ENCODE assay signal across 8 cellular contexts in the genomic region with DNA sequence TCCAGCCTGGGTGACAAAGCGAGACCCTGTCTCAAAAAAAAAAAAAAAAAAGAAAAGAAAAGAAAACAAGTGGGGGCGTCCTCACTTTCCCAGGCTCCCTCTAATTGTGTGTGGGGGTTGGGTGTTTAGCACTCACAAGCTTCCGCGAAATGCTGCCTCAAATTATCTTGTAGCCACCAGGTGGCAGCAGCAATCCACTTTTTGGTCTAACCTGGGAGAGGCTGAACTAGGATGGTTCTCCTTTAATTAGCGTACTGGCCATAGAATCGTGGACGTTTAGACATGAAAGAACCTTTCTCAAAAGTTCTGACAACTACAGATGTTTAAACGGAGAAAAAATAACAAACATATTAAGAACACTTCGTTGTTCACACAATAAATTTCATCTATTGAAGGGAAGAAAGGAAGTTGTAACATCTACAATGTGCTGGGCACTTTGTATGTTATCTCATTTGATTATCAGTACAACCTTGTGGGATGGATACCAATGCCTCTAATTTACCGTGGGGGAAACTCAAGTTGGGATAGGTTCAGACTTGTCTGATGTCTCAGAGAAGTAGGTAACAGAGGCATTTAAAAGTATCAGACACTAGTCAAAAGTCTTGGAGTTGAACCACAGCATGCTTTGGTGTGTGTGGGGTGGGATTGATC.
A peak's percentile ranks its signal among the peaks of the same experiment; 100 is the strongest.
DNase-seq lines count a peak whose midpoint lies in the region; ATAC-seq, FAIRE-seq and TF ChIP-seq lines count a peak whose summit lies in the region.

No MANE protein-coding gene starts in this region.

- peak; percentile 61 for TF ChIP-seq CTCF in GM12875 (IDR thresholded peaks at IDR 0.05; ENCODE audit: borderline replicate concordance, insufficient read depth, low read depth, low read length)

- peak; percentile 94 for ATAC-seq in HG02588 (IDR thresholded peaks at IDR 0.05; ENCODE audit: unreplicated experiment)
- peak; percentile 97 for ATAC-seq in SK-N-SH treated with all-trans-retinoic acid at 6 μM for 48 hours
- ATAC-seq in Right ventricle myocardium inferior = peak; percentile 94

- intact Hi-C loops in Right ventricle myocardium inferior (cut with DNase I) (no loop called here), posterior vena cava (cut with DNase I) (loop anchor here in 1 of 2 donors (5.0 to 10.0 kb wide), 2 partner anchors 137 to 610 kb away; no protein-coding TSS in a partner anchor)

- H3K4me3 ChIP-seq in GM12875 (ENCODE audit: low read depth, low read length) = no peak overlapping the region

- FAIRE-seq in urothelium cell line (lab: Jason Lieb, UNC) = no peak

- DNase-seq in NAMALWA (ENCODE audit: low spot score) = peak; percentile 90
- peak; percentile 80 for DNase-seq in activated naive CD4-positive, alpha-beta T cell treated with anti-CD3 and anti-CD28 coated beads, Interleukin-2, amount 50 U/mL, for 16 hours
- DNase-seq in Right ventricle myocardium inferior (ENCODE audit: missing footprints) = no peak
- DNase-seq in posterior vena cava (ENCODE audit: low spot score) = peak; percentile 88
- peak; percentile 82 for DNase-seq in urothelium cell line (ENCODE audit: low spot score)

TF ChIP-seq in SK-N-SH treated with all-trans-retinoic acid at 6 μM for 48 hours, 23 proteins besides CTCF, POLR2A, EP300 and RAD21:
- TF ChIP-seq RARB (CRISPR knock-in tag; IDR thresholded peaks at IDR 0.05) = no peak
- TF ChIP-seq, protein P1, sequence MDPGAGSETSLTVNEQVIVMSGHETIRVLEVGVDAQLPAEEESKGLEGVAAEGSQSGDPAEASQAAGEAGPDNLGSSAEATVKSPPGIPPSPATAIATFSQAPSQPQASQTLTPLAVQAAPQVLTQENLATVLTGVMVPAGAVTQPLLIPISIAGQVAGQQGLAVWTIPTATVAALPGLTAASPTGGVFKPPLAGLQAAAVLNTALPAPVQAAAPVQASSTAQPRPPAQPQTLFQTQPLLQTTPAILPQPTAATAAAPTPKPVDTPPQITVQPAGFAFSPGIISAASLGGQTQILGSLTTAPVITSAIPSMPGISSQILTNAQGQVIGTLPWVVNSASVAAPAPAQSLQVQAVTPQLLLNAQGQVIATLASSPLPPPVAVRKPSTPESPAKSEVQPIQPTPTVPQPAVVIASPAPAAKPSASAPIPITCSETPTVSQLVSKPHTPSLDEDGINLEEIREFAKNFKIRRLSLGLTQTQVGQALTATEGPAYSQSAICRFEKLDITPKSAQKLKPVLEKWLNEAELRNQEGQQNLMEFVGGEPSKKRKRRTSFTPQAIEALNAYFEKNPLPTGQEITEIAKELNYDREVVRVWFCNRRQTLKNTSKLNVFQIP (CRISPR knock-in tag; IDR thresholded peaks at IDR 0.05; ENCODE audit: borderline replicate concordance, low read depth) = no peak
